ENCODE assay signal across 27 cellular contexts in genomic region chr5:124200381-124200780, GRCh38.
"Had no signal": no experiment of that assay in that cellular context is flagged by ENCODE, and none has a peak within 500 bp of the region (broad histone marks: within the 10 kb centered on the region; RNA-seq: fewer than 3 reads in every experiment).

No MANE protein-coding gene starts in this region.

- H3K4me1 Mint-ChIP-seq: activated naive CD8-positive, alpha-beta T cell treated with anti-CD3 and anti-CD28 coated beads for 36 hours; central memory CD8-positive, alpha-beta T cell had no signal

- H2AFZ ChIP-seq: parathyroid adenoma had no signal

- ATAC-seq: effector memory CD8-positive, alpha-beta T cell; left cardiac atrium; left ventricle myocardium superior; psoas muscle had no signal

- H3K27ac ChIP-seq: ascending aorta, colonic mucosa, parathyroid adenoma, psoas muscle, right atrium auricular region, spleen, tibial nerve had no signal

- H3K27me3 ChIP-seq: ascending aorta, colonic mucosa, right atrium auricular region, spleen, tibial nerve had no signal

- H3K9me3 ChIP-seq: ascending aorta, colonic mucosa, psoas muscle had no signal

- H3K4me1 ChIP-seq: ascending aorta, colonic mucosa, parathyroid adenoma, psoas muscle, right atrium auricular region, spleen, tibial nerve had no signal

- H3K9ac ChIP-seq: parathyroid adenoma had no signal

- H3K4me3 ChIP-seq: ascending aorta, colonic mucosa, psoas muscle, right atrium auricular region, spleen, tibial nerve had no signal

- H3K27ac Mint-ChIP-seq: activated naive CD4-positive, alpha-beta T cell treated with anti-CD3 and anti-CD28 coated beads for 36 hours; activated naive CD8-positive, alpha-beta T cell treated with anti-CD3 and anti-CD28 coated beads for 36 hours; activated T-helper 1 cell treated with anti-CD3 and anti-CD28 coated beads, Interleukin-12 subunit alpha, Interleukin-12 subunit beta, Interleukin-2, Interleukin-4 antibody, amounts not matched to agents 30 ng/mL and 10 ng/mL and 1 ng/mL, durations not matched to agents 14 hours and 24 hours and 36 hours; effector memory CD8-positive, alpha-beta T cell; nephron; T-helper 2 cell treated with Interferon-gamma antibody and Interleukin-4, amounts not matched to agents 5 μg/mL and 100 μg/mL, for 36 hours had no signal

- H3K4me3 Mint-ChIP-seq: activated naive CD4-positive, alpha-beta T cell treated with anti-CD3 and anti-CD28 coated beads for 36 hours; activated naive CD8-positive, alpha-beta T cell treated with anti-CD3 and anti-CD28 coated beads for 36 hours; activated T-helper 1 cell treated with anti-CD3 and anti-CD28 coated beads, Interleukin-12 subunit alpha, Interleukin-12 subunit beta, Interleukin-2, Interleukin-4 antibody, amounts not matched to agents 30 ng/mL and 10 ng/mL and 1 ng/mL, durations not matched to agents 14 hours and 24 hours and 36 hours; central memory CD8-positive, alpha-beta T cell; effector memory CD8-positive, alpha-beta T cell; nephron; T-helper 2 cell treated with Interferon-gamma antibody and Interleukin-4, amounts not matched to agents 5 μg/mL and 100 μg/mL, for 36 hours had no signal

- H3K27me3 Mint-ChIP-seq: activated naive CD8-positive, alpha-beta T cell treated with anti-CD3 and anti-CD28 coated beads for 36 hours; central memory CD8-positive, alpha-beta T cell; effector memory CD8-positive, alpha-beta T cell had no signal

- H3K36me3 Mint-ChIP-seq: activated naive CD8-positive, alpha-beta T cell treated with anti-CD3 and anti-CD28 coated beads for 36 hours had no signal

- H3K36me3 ChIP-seq: ascending aorta, colonic mucosa, right atrium auricular region, spleen, tibial nerve had no signal

- H3K79me2 ChIP-seq: parathyroid adenoma had no signal

- DNase-seq: activated CD4-positive, alpha-beta T cell treated with anti-CD3 and anti-CD28 coated beads for 4 hours; activated CD4-positive, alpha-beta T cell treated with anti-CD3 and anti-CD28 coated beads, Interleukin-2, amount 50 U/mL, for 4 hours; activated CD4-positive, CD25-positive, alpha-beta regulatory T cell; activated CD8-positive, alpha-beta memory T cell treated with anti-CD3 and anti-CD28 coated beads for 24 hours; activated effector memory CD4-positive, alpha-beta T cell treated with anti-CD3 and anti-CD28 coated beads, Interleukin-2, amount 50 U/mL, for 16 hours; activated naive CD4-positive, alpha-beta T cell treated with anti-CD3 and anti-CD28 coated beads for 36 hours; activated naive CD8-positive, alpha-beta T cell treated with anti-CD3 and anti-CD28 coated beads for 36 hours; activated T-cell treated with anti-CD3 and anti-CD28 coated beads, Interleukin-2, amount 50 U/mL, for 1 hour; colonic mucosa; effector memory CD8-positive, alpha-beta T cell; foreskin fibroblast; islet precursor cell; left cardiac atrium; left ventricle myocardium superior; nucleus accumbens; psoas muscle; spleen; stimulated activated naive CD4-positive, alpha-beta T cell treated with Interleukin-2 at 50 U/mL for 16 hours; T-helper 1 cell had no signal
